In genomic region chr3:69084668-69085542, GRCh38 we compare ENCODE assay signal across 8 cellular contexts. TPM values are rescaled to one million over a fixed set of nuclear protein-coding genes. Genes with fewer than 3 reads are reported as not detected.
DNase-seq lines count a peak whose midpoint lies in the region; ATAC-seq, FAIRE-seq and TF ChIP-seq lines count a peak whose summit lies in the region.

TSS of gene ARL6IP5 (plus strand) at chr3:69084937. CDS start at chr3:69085048, 111 bp downstream.

- H4K20me1 ChIP-seq in OCI-LY3 (ENCODE audit: insufficient read depth, low read length), result no peaks in the 10 kb centered on the region; the same call in 1 of the 2 replicates
- H4K20me1 ChIP-seq in endothelial cell of umbilical vein (replicated peaks; ENCODE audit: control insufficient read depth, extremely low read depth, insufficient read depth, low read length), result no peaks in the 10 kb centered on the region

- intact Hi-C loops in endothelial cell of umbilical vein (cut with micrococcal nuclease), result loop anchor here (2.0 to 5.0 kb wide), 3 partner anchors 72 to 268 kb away; partner anchors contain the start of gene EOGT

- H2AFZ ChIP-seq in OCI-LY3 (ENCODE audit: low read depth, low read length) (peak within 1 kb of the TSS; percentile 62), endothelial cell of umbilical vein (ENCODE audit: low read depth, low read length) (peak within 1 kb of the TSS; percentile 71)

- H3K36me3 ChIP-seq in OCI-LY3 (replicated peaks; ENCODE audit: low read depth, low read length) (peaks cover under 1% of the 10 kb centered on the region), endothelial cell of umbilical vein (ENCODE audit: control insufficient read depth in 2 of 2, extremely low read depth in 1 of 2, insufficient read depth in 2 of 2, low read length in 2 of 2) (no peaks in the 10 kb centered on the region)

- H3K4me2 ChIP-seq in OCI-LY3 (ENCODE audit: low read length), result peak within 1 kb of the TSS; percentile 91
- peak within 1 kb of the TSS; percentile 91 for H3K4me2 ChIP-seq in endothelial cell of umbilical vein (ENCODE audit: insufficient read depth, low read length)

- dilution Hi-C loops in endothelial cell of umbilical vein (cut with MboI; ENCODE audit: extremely low pct_ligation_motif_present, low sequenced_read_pairs), result no loop called here

- H3K4me1 ChIP-seq in OCI-LY3 (ENCODE audit: low read length), result peaks cover 80% of the 10 kb centered on the region
- peaks cover 76% of the 10 kb centered on the region for H3K4me1 ChIP-seq in endothelial cell of umbilical vein (ENCODE audit: control insufficient read depth, extremely low read depth, insufficient read depth, low read length)

- H3K9ac ChIP-seq in OCI-LY3 (ENCODE audit: low read length), result peak within 1 kb of the TSS; percentile 91
- peak within 1 kb of the TSS; percentile 87 for H3K9ac ChIP-seq in endothelial cell of umbilical vein (replicated peaks; ENCODE audit: extremely low read depth, insufficient read depth, low read length)

- H3K4me3 ChIP-seq in OCI-LY3 (ENCODE audit: low read length) (peak within 1 kb of the TSS; percentile 87), endothelial cell of umbilical vein (replicated peaks in 1 of 3; ENCODE audit: insufficient read depth in 1 of 3, low read depth in 1 of 3, low read length in 3 of 3) (peak within 1 kb of the TSS; percentile 77 to 87 (median 80))

- CTCF ChIA-PET in endothelial cell of umbilical vein (lab: Charles Lee), result interaction anchor here (1.0 to 2.4 kb wide), 4 partner anchors 16 to 222 kb away, joined by 4 to 5 read pairs (median 5); no protein-coding TSS in a partner anchor

- FAIRE-seq in HTR-8/SVneo (lab: Jason Lieb, UNC), result no peak
- FAIRE-seq in endothelial cell of umbilical vein (lab: Jason Lieb, UNC), result peak; percentile 84

- peaks cover 49% of the 10 kb centered on the region for H3K79me2 ChIP-seq in OCI-LY3 (ENCODE audit: low read length)
- H3K79me2 ChIP-seq in endothelial cell of umbilical vein (ENCODE audit: control insufficient read depth, insufficient read depth, low read length), result peaks cover 44% of the 10 kb centered on the region

- peak; percentile 50 for ATAC-seq in GM21360 (IDR thresholded peaks at IDR 0.05; ENCODE audit: unreplicated experiment)

- TSS peak; percentile 45 for BruUV-seq in endothelial cell of umbilical vein (replicated peaks; lab: Mats Ljungman, UMichigan)

- H3K9me3 ChIP-seq in OCI-LY3 (ENCODE audit: insufficient read depth, low read length) (no peaks in the 10 kb centered on the region), endothelial cell of umbilical vein (replicated peaks; ENCODE audit: control insufficient read depth, insufficient read depth, low read length) (no peaks in the 10 kb centered on the region)

- peak within 1 kb of the TSS; percentile 89 for H3K27ac ChIP-seq in OCI-LY3 (ENCODE audit: low read length)
- peak within 1 kb of the TSS; percentile 68 for H3K27ac ChIP-seq in endothelial cell of umbilical vein (ENCODE audit: insufficient read depth, low read depth, low read length)

- TF ChIP-seq POLR2A in endothelial cell of umbilical vein (IDR thresholded peaks at IDR 0.05; ENCODE audit: low read depth, low read length), result peak; percentile 70

- no peaks in the 10 kb centered on the region for H3K9me1 ChIP-seq in endothelial cell of umbilical vein (replicated peaks; ENCODE audit: control insufficient read depth, extremely low read depth, insufficient read depth, low read length)

- POLR2A ChIA-PET in endothelial cell of umbilical vein (lab: Charles Lee), result interaction anchor here (0.7 to 1.9 kb wide), 4 partner anchors 10 to 139 kb away, joined by 3 to 5 read pairs (median 3); partner anchors contain the start of gene TMF1

- DNase-seq in COLO829 (ENCODE audit: low spot score) (peak; percentile 90), HTR-8/SVneo (ENCODE audit: insufficient read length, low spot score) (peak; percentile 61), endothelial cell of umbilical vein (ENCODE audit: low read depth, low spot score) (peak; percentile 93), middle frontal gyrus (ENCODE audit: extremely low spot score, low spot score) (peak; percentile 88)
- DNase-seq in activated CD8-positive, alpha-beta memory T cell treated with anti-CD3 and anti-CD28 coated beads, Interleukin-2, amount 50 U/mL, for 48 hours, result peak; percentile 94
- peak; percentile 85 to 86 for DNase-seq in stimulated activated CD8-positive, alpha-beta memory T cell treated with anti-CD3 and anti-CD28 coated beads, Interleukin-2, amount 100 ng/mL, for 48 hours (ENCODE audit: low read depth in 2 of 2)

- H3K27me3 ChIP-seq in OCI-LY3 (ENCODE audit: low read depth, low read length) (no peaks in the 10 kb centered on the region), endothelial cell of umbilical vein (ENCODE audit: control insufficient read depth in 2 of 2, insufficient read depth in 2 of 2, low read length in 2 of 2) (no peaks in the 10 kb centered on the region)

- TF ChIP-seq CTCF in OCI-LY3 (IDR thresholded peaks at IDR 0.05; ENCODE audit: low read depth, low read length) (no peak), endothelial cell of umbilical vein (IDR thresholded peaks at IDR 0.05; ENCODE audit: extremely low read depth in 1 of 2, insufficient read depth in 1 of 2, low read depth in 1 of 2, low read length in 2 of 2) (no peak)

TF ChIP-seq in endothelial cell of umbilical vein, 7 proteins besides CTCF, POLR2A, EP300 and RAD21:
- TF ChIP-seq POLR2AphosphoS5 (IDR thresholded peaks at IDR 0.05; ENCODE audit: insufficient read depth, low read depth, low read length) (peak; percentile 58), JUN (IDR thresholded peaks at IDR 0.05; ENCODE audit: borderline replicate concordance, insufficient read depth, insufficient read length, low read depth) (no peak), GATA2 (IDR thresholded peaks at IDR 0.05; ENCODE audit: insufficient read depth, insufficient read length, low read depth, low read length) (peak; percentile 7)

RNA-seq across cellular contexts. Expression of gene ARL6IP5, which starts in this region (rescaled TPM):
- 111 and 116 TPM in 2 replicates for total RNA-seq in endothelial cell of umbilical vein
- polyA plus RNA-seq in endothelial cell of umbilical vein, result 96.9 and 129 TPM in 2 replicates
- 96.6 and 110 TPM in 2 replicates for polyA plus RNA-seq in endothelial cell of umbilical vein (2011; cell fraction: cytosol; rRNA removed)
- 37.5 and 46.6 TPM in 2 replicates for polyA plus RNA-seq in endothelial cell of umbilical vein (2011; cell fraction: nucleus; rRNA removed)
- polyA plus RNA-seq in endothelial cell of umbilical vein (2012), result 117 and 149 TPM in 2 replicates
- 181 and 225 TPM in 2 replicates for polyA minus RNA-seq in endothelial cell of umbilical vein
- 26.9 TPM for polyA minus RNA-seq in endothelial cell of umbilical vein (2011; cell fraction: cytosol; rRNA and poly(A)+ RNA removed)
- 22.4 and 29.2 TPM in 2 replicates for polyA minus RNA-seq in endothelial cell of umbilical vein (2011; cell fraction: nucleus; rRNA and poly(A)+ RNA removed)

Comparison
In these comparisons a context has a peak if more than half of its experiments do, and no peak if none do; other contexts are left out.
1. Peak in every context shown above with its lines: DNase-seq, ATAC-seq, H3K4me3 ChIP-seq and H3K27ac ChIP-seq.